Comparison of ENCODE assay signal across 1 cellular context in the genomic region with DNA sequence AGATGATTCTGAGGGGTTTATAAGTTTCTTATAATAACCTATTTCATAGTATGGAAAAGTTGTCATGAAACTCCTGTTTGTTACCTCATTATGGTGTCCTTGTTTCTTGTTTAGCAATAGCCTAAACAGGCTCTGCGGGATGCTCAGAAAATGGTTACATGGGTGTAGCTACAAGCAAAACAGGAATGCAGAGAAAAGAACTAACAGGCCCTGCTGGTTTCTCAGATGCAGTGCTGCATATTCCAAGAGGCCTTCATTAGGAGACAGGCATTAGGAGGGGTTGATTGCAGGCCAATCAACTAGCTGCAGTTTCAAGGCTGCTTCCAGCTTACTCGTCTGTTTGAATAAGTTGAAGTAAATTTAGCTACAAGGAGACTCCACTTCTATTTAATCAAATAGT.
TF ChIP-seq lines count a peak whose summit lies in the region.

No MANE protein-coding gene starts in this region.

TF ChIP-seq in H1, 55 proteins besides CTCF, POLR2A, EP300 and RAD21:
- TF ChIP-seq TEAD4 (IDR thresholded peaks at IDR 0.05; ENCODE audit: low read depth, low read length) (0 out of 2 replicates have a peak, but pooled peaks have one; percentile 8), HDAC6 (IDR thresholded peaks at IDR 0.05; ENCODE audit: low read depth, low read length) (no peak)
